ENCODE assay signal across 1 cellular context in genomic region chr3:41881233-41881821, GRCh38.
TF ChIP-seq lines count a peak whose summit lies in the region.

No MANE protein-coding gene starts in this region.

TF ChIP-seq in K562, 482 proteins besides CTCF, POLR2A, EP300 and RAD21 (continued from another document):
- TF ChIP-seq ZBTB40 (IDR thresholded peaks at IDR 0.05) (peak; percentile 54), ZBTB40 (CRISPR knock-in tag; IDR thresholded peaks at IDR 0.05) (no peak), SMC3 (conservative IDR thresholded peaks at IDR 0.05; ENCODE audit: insufficient read depth, low read depth, low read length) (peak; percentile 63), CEBPG (CRISPR knock-in tag; IDR thresholded peaks at IDR 0.05) (no peak), CEBPG (tag; conservative IDR thresholded peaks at IDR 0.05 in 1 of 2, IDR thresholded peaks at IDR 0.05 in 1 of 2) (peak; percentile 10 to 67; a peak in 3 of 4 replicates), TEAD4 (IDR thresholded peaks at IDR 0.05; ENCODE audit: low read length) (0 out of 2 replicates have a peak, but pooled peaks have one; percentile 13), TEAD4 (CRISPR knock-in tag; IDR thresholded peaks at IDR 0.05; ENCODE audit: borderline replicate concordance) (no peak)
